Comparison of ENCODE assay signal across 9 cellular contexts in genomic region chr22:30575011-30575671, GRCh38. TPM values are rescaled to one million over a fixed set of nuclear protein-coding genes. Genes with fewer than 3 reads are reported as not detected.
A peak's percentile ranks its signal among the peaks of the same experiment; 100 is the strongest.
DNase-seq lines count a peak whose midpoint lies in the region; ATAC-seq and TF ChIP-seq lines count a peak whose summit lies in the region.
"Had no signal": no experiment of that assay in that cellular context is flagged by ENCODE, and none has a peak within 500 bp of the region (broad histone marks: within the 10 kb centered on the region; RNA-seq: fewer than 3 reads in every experiment).

No MANE protein-coding gene starts in this region.

- WGBS in prostate gland = 55% methylated on average over 11 of the region's 12 CpGs

- CTCF ChIA-PET in Calu3 (lab: Charles Lee) (no interaction called here), PC-9 (lab: Charles Lee) (interaction anchor here (0.6 kb wide), 1 partner anchor 193 kb away, joined by 6 read pairs; no protein-coding TSS in a partner anchor)

- peaks cover 27% of the 10 kb centered on the region for H3F3A ChIP-seq in PC-9 (ENCODE audit: insufficient read depth, low read depth)

- BruUV-seq in Calu3 (replicated peaks; lab: Mats Ljungman, UMichigan) (no TSS peak), PC-9 (replicated peaks; lab: Mats Ljungman, UMichigan) (no TSS peak)

- no peak for TF ChIP-seq POLR2A in prostate gland (IDR thresholded peaks at IDR 0.05)

- H3K4me3 ChIP-seq in left ventricle myocardium inferior = peak overlapping the region; percentile 32
- peak overlapping the region; percentile 8 to 21 for H3K4me3 ChIP-seq in prostate gland
- no peak overlapping the region for H3K4me3 ChIP-seq in SJCRH30
- H3K4me3 ChIP-seq in PC-9 = no peak overlapping the region

- no peak for ATAC-seq in HG03378 (IDR thresholded peaks at IDR 0.05; ENCODE audit: unreplicated experiment)

- intact Hi-C loops in Calu3 (cut with micrococcal nuclease; ENCODE audit: unreplicated experiment) = no loop called here
- intact Hi-C loops in left ventricle myocardium inferior (cut with micrococcal nuclease) = no loop called here
- intact Hi-C loops in prostate gland (cut with DNase I) = no loop called here
- intact Hi-C loops in PC-9 (cut with micrococcal nuclease; ENCODE audit: unreplicated experiment) = no loop called here

- no peaks in the 10 kb centered on the region for H3K9me3 Mint-ChIP-seq in Calu3 (ENCODE audit: low read depth, unreplicated experiment)
- H3K9me3 Mint-ChIP-seq: stimulated activated naive CD8-positive, alpha-beta T cell treated with anti-CD3 and anti-CD28 coated beads, Interleukin-15, Interleukin-2, amounts not matched to agents 100 ng/mL and 50 ng/mL, for 24 hours had no signal

- DNase-seq in Calu3 = no peak
- DNase-seq in SW480 (ENCODE audit: low spot score) = peak; percentile 23
- DNase-seq in left ventricle myocardium inferior = peak; percentile 30
- DNase-seq in prostate gland (ENCODE audit: low spot score) = no peak
- DNase-seq in SJCRH30 = no peak
- no peak for DNase-seq in PC-9
- DNase-seq in NK-92 (lab: John Stamatoyannopoulos, UW; ENCODE audit: unreplicated experiment) = no peak

- H3K36me3 ChIP-seq in left ventricle myocardium inferior (peaks cover 47% of the 10 kb centered on the region), prostate gland (peaks cover 28 to 31% of the 10 kb centered on the region in 2 donors), SJCRH30 (peaks cover 15% of the 10 kb centered on the region; the same call in 1 of the 2 replicates), PC-9 (ENCODE audit: low read depth) (peaks cover 10% of the 10 kb centered on the region; the same call in 1 of the 2 replicates)

- POLR2A ChIA-PET in PC-9 (lab: Charles Lee; ENCODE audit: unreplicated experiment) = no interaction called here

- peaks cover 18% of the 10 kb centered on the region for H3K4me1 ChIP-seq in left ventricle myocardium inferior
- H3K4me1 ChIP-seq in prostate gland (replicated peaks) = peaks cover 2% of the 10 kb centered on the region
- no peaks in the 10 kb centered on the region for H3K4me1 ChIP-seq in SJCRH30
- H3K4me1 ChIP-seq in PC-9 (replicated peaks; ENCODE audit: insufficient read depth) = no peaks in the 10 kb centered on the region

- H2AFZ ChIP-seq in PC-9 = no peak overlapping the region

- H3K79me2 ChIP-seq in PC-9 (ENCODE audit: low read depth) = no peaks in the 10 kb centered on the region

- H3K9me3 ChIP-seq in left ventricle myocardium inferior (replicated peaks) (no peaks in the 10 kb centered on the region), prostate gland (no peaks in the 10 kb centered on the region), SJCRH30 (replicated peaks) (no peaks in the 10 kb centered on the region), PC-9 (ENCODE audit: insufficient read depth, low read depth) (no peaks in the 10 kb centered on the region)

- H3K27me3 Mint-ChIP-seq in Calu3 (ENCODE audit: unreplicated experiment) = no peaks in the 10 kb centered on the region
- H3K27me3 Mint-ChIP-seq: stimulated activated naive CD8-positive, alpha-beta T cell treated with anti-CD3 and anti-CD28 coated beads, Interleukin-15, Interleukin-2, amounts not matched to agents 100 ng/mL and 50 ng/mL, for 24 hours had no signal

- H3K27ac Mint-ChIP-seq in Calu3 (ENCODE audit: unreplicated experiment) = no peak overlapping the region
- H3K27ac Mint-ChIP-seq: stimulated activated naive CD8-positive, alpha-beta T cell treated with anti-CD3 and anti-CD28 coated beads, Interleukin-15, Interleukin-2, amounts not matched to agents 100 ng/mL and 50 ng/mL, for 24 hours had no signal

- no peaks in the 10 kb centered on the region for H3K9me2 ChIP-seq in PC-9 (ENCODE audit: insufficient read depth)

- TF ChIP-seq CTCF in Calu3 (IDR thresholded peaks at IDR 0.05; ENCODE audit: unreplicated experiment) (no peak), left ventricle myocardium inferior (IDR thresholded peaks at IDR 0.05; ENCODE audit: borderline replicate concordance) (no peak), prostate gland (IDR thresholded peaks at IDR 0.05) (no peak), PC-9 (conservative IDR thresholded peaks at IDR 0.05) (no peak)

- H4K20me1 ChIP-seq in PC-9 (ENCODE audit: insufficient read depth) = peaks cover 27% of the 10 kb centered on the region

- peak overlapping the region; percentile 33 for H3K27ac ChIP-seq in left ventricle myocardium inferior (replicated peaks)
- no peak overlapping the region for H3K27ac ChIP-seq in prostate gland
- no peak overlapping the region for H3K27ac ChIP-seq in SJCRH30
- H3K27ac ChIP-seq in PC-9 = no peak overlapping the region

- H3K27me3 ChIP-seq in left ventricle myocardium inferior (ENCODE audit: low read depth) (peaks cover 44% of the 10 kb centered on the region), prostate gland (replicated peaks; ENCODE audit: insufficient read depth) (no peaks in the 10 kb centered on the region), SJCRH30 (no peaks in the 10 kb centered on the region), PC-9 (ENCODE audit: insufficient read depth, low read depth) (no peaks in the 10 kb centered on the region)

- peak overlapping the region; percentile 58 for H3K4me3 Mint-ChIP-seq in Calu3 (ENCODE audit: low read depth, unreplicated experiment)
- H3K4me3 Mint-ChIP-seq: stimulated activated naive CD8-positive, alpha-beta T cell treated with anti-CD3 and anti-CD28 coated beads, Interleukin-15, Interleukin-2, amounts not matched to agents 100 ng/mL and 50 ng/mL, for 24 hours had no signal

- peaks cover 20% of the 10 kb centered on the region for H3K4me1 Mint-ChIP-seq in Calu3 (ENCODE audit: low read depth, unreplicated experiment)

- no peak overlapping the region for H3K4me2 ChIP-seq in PC-9

- peaks cover 50% of the 10 kb centered on the region for H3K36me3 Mint-ChIP-seq in Calu3 (ENCODE audit: insufficient read depth, unreplicated experiment)

RNA-seq across cellular contexts. Expression of gene GAL3ST1, which starts 0.7 kb away (rescaled TPM):
- total RNA-seq in Calu3 (2022) = 6.5 and 8.2 TPM in 2 replicates
- total RNA-seq in left ventricle myocardium inferior = 0.16 TPM
- total RNA-seq in prostate gland = 1 to 10 TPM; 1.1 to 9.7 TPM
- total RNA-seq in SJCRH30 (2014; rRNA removed; shearing (Covaris generic)) = not detected in 2 replicates
- total RNA-seq in PC-9 (2021) = 0.52 TPM in 1 of 2 replicates, not detected in the other

RNA-seq across cellular contexts. Expression of gene PES1, which starts 16.6 kb away (rescaled TPM):
- total RNA-seq in Calu3 (2022) (98.9 and 106 TPM in 2 replicates), left ventricle myocardium inferior (23.1 TPM), prostate gland (10 to 100 TPM; 41.1 to 79.5 TPM), PC-9 (2021) (94.3 and 127 TPM in 2 replicates)
- 65.6 and 73.8 TPM in 2 replicates for total RNA-seq in SJCRH30 (2014; rRNA removed; shearing (Covaris generic))

RNA-seq across cellular contexts. Expression of gene SEC14L6, which starts 28.6 kb away (rescaled TPM):
- total RNA-seq in Calu3 (2022) (0.26 and 0.47 TPM in 2 replicates), left ventricle myocardium inferior (not detected), prostate gland (10 to 100 TPM in 1 of 2 donors, under 1 TPM in 1; 0.23 to 22.9 TPM), PC-9 (2021) (0.31 and 0.33 TPM in 2 replicates)
- total RNA-seq in SJCRH30 (2014; rRNA removed; shearing (Covaris generic)) = not detected in 2 replicates

RNA-seq across cellular contexts. Expression of gene TCN2, which starts 31.8 kb away (rescaled TPM):
- total RNA-seq in Calu3 (2022) (11.0 and 25.9 TPM in 2 replicates), left ventricle myocardium inferior (14.1 TPM), prostate gland (10 to 100 TPM; 16.7 to 40.7 TPM), PC-9 (2021) (11.5 and 12.9 TPM in 2 replicates)
- 0.53 and 0.85 TPM in 2 replicates for total RNA-seq in SJCRH30 (2014; rRNA removed; shearing (Covaris generic))

Comparison
In these comparisons a context has a peak if more than half of its experiments do, and no peak if none do; other contexts are left out.
1. DNase-seq: peak in SW480 (single experiment) and left ventricle myocardium inferior (single experiment); none in Calu3 (single experiment), prostate gland (single experiment), SJCRH30 (0 of 2), PC-9 (0 of 2) and NK-92 (single experiment).
2. H3K4me3 ChIP-seq: peak in left ventricle myocardium inferior (single experiment) and prostate gland (2 of 2); none in SJCRH30 (single experiment) and PC-9 (single experiment).